15 cellular contexts compared by ENCODE assay signal in genomic region chr3:15757824-15758223, GRCh38. TPM values are rescaled to one million over a fixed set of nuclear protein-coding genes. Genes with fewer than 3 reads are reported as not detected.
A peak's percentile ranks its signal among the peaks of the same experiment; 100 is the strongest.
DNase-seq lines count a peak whose midpoint lies in the region; ATAC-seq and TF ChIP-seq lines count a peak whose summit lies in the region.
"Had no signal": no experiment of that assay in that cellular context is flagged by ENCODE, and none has a peak within 500 bp of the region (broad histone marks: within the 10 kb centered on the region; RNA-seq: fewer than 3 reads in every experiment).

No MANE protein-coding gene starts in this region.

- no CpG with 5 or more reads among the region's 1 CpG for WGBS in IMR-90 (ENCODE audit: extremely low coverage in 2 of 2, insufficient read length in 1 of 2), 2 experiments
- WGBS in sigmoid colon, 2 donors = 94 to 95% methylated on average over 1 of the region's 1 CpG
- 92 to 95% methylated on average over 1 of the region's 1 CpG for WGBS in thyroid gland, 2 donors

- peaks cover 60% of the 10 kb centered on the region for H3K36me3 Mint-ChIP-seq in activated CD8-positive, alpha-beta memory T cell treated with anti-CD3 and anti-CD28 coated beads, Interleukin-2, amount 10 ng/mL, durations not matched to agents 7 days and 5 days

- no peak overlapping the region for H3K27ac Mint-ChIP-seq in activated CD8-positive, alpha-beta memory T cell treated with anti-CD3 and anti-CD28 coated beads, Interleukin-2, amount 10 ng/mL, durations not matched to agents 7 days and 5 days
- H3K27ac Mint-ChIP-seq: B cell; CD4-positive, alpha-beta memory T cell had no signal

- POLR2A ChIA-PET in IMR-90 (lab: Charles Lee; ENCODE audit: unreplicated experiment) = no interaction called here

- DNase-seq in IMR-90 = no peak
- no peak for DNase-seq in sigmoid colon
- DNase-seq in activated CD8-positive, alpha-beta memory T cell treated with anti-CD3 and anti-CD28 coated beads, Interleukin-2, amount 10 ng/mL, durations not matched to agents 7 days and 5 days = no peak
- DNase-seq in SIG-M5 treated with dmso at 0.1 percent for 504 hours (lab: John Stamatoyannopoulos, UW; ENCODE audit: unreplicated experiment) = no peak
- DNase-seq in thyroid gland = no peak
- DNase-seq in right atrium auricular region (ENCODE audit: low spot score) = no peak
- DNase-seq: C1 segment of cervical spinal cord; CD4-positive, alpha-beta memory T cell; DMS79; HCEC 1CT; HFFc6 had no signal

- H3K4me3 ChIP-seq in IMR-90 (ENCODE audit: insufficient read depth, low read depth, low read length) (no peak overlapping the region), muscle layer of colon (ENCODE audit: low read depth in 1 of 2, low read length in 2 of 2) (no peak overlapping the region), sigmoid colon (no peak overlapping the region), thyroid gland (replicated peaks in 1 of 3) (no peak overlapping the region), right atrium auricular region (no peak overlapping the region)
- H3K4me3 ChIP-seq: GM12878 had no signal

- no TSS peak for BruUV-seq in IMR-90 (replicated peaks; lab: Mats Ljungman, UMichigan)

- peaks cover 9% of the 10 kb centered on the region for H3K9me1 ChIP-seq in IMR-90 (ENCODE audit: insufficient read depth, low read length)

- ATAC-seq in IMR-90 (ENCODE audit: low read depth) = no peak
- ATAC-seq in activated CD8-positive, alpha-beta memory T cell treated with anti-CD3 and anti-CD28 coated beads, Interleukin-2, amount 10 ng/mL, durations not matched to agents 7 days and 5 days = no peak

- H3K23ac ChIP-seq in IMR-90 (ENCODE audit: low read depth, low read length) = no peak overlapping the region

- H3K9ac ChIP-seq in IMR-90 (ENCODE audit: low read depth, low read length) = no peak overlapping the region
- H3K9ac ChIP-seq in muscle layer of colon (ENCODE audit: low read length) = no peak overlapping the region

- no peak overlapping the region for H3K4ac ChIP-seq in IMR-90 (ENCODE audit: low read depth, low read length)

- H2AFZ ChIP-seq in IMR-90 (replicated peaks; ENCODE audit: low read length, poor library complexity) = no peak overlapping the region

- no peak overlapping the region for H3K56ac ChIP-seq in IMR-90 (ENCODE audit: extremely low read depth, insufficient read depth, low read length)

- H3K27ac ChIP-seq in IMR-90 (ENCODE audit: insufficient read depth, low read length) = no peak overlapping the region
- peak overlapping the region; percentile 2 for H3K27ac ChIP-seq in muscle layer of colon (ENCODE audit: low read depth, low read length)
- peak overlapping the region in 3 of 4 donors; percentile 50 to 58 (median 54) for H3K27ac ChIP-seq in sigmoid colon
- no peak overlapping the region for H3K27ac ChIP-seq in thyroid gland
- no peak overlapping the region for H3K27ac ChIP-seq in right atrium auricular region
- H3K27ac ChIP-seq: HL-60 had no signal

- H2AK5ac ChIP-seq in IMR-90 (ENCODE audit: low read depth, low read length) = no peak overlapping the region

- TF ChIP-seq POLR2A in IMR-90 (IDR thresholded peaks at IDR 0.05; ENCODE audit: low read depth, low read length) (no peak), sigmoid colon (IDR thresholded peaks at IDR 0.05) (no peak), thyroid gland (IDR thresholded peaks at IDR 0.05) (no peak)

- intact Hi-C loops in IMR-90 (cut with micrococcal nuclease) (no loop called here), sigmoid colon (cut with DNase I) (no loop called here), thyroid gland (cut with DNase I) (no loop called here)

- no peak overlapping the region for H2BK5ac ChIP-seq in IMR-90 (ENCODE audit: low read depth, low read length, poor library complexity, severe bottlenecking)

- H4K20me1 ChIP-seq in IMR-90 (ENCODE audit: insufficient read depth, low read length) = 0 out of 2 replicates have a peak, but pooled peaks cover 3% of the 10 kb centered on the region

- peak overlapping the region; percentile 32; the same call in 1 of the 2 replicates for H4K5ac ChIP-seq in IMR-90 (ENCODE audit: low read depth, low read length)

- no peak overlapping the region for H3K18ac ChIP-seq in IMR-90 (ENCODE audit: low read depth, low read length)

- peaks cover 23% of the 10 kb centered on the region for H3K4me1 Mint-ChIP-seq in activated CD8-positive, alpha-beta memory T cell treated with anti-CD3 and anti-CD28 coated beads, Interleukin-2, amount 10 ng/mL, durations not matched to agents 7 days and 5 days

- no peak overlapping the region for H2AK9ac ChIP-seq in IMR-90 (replicated peaks; ENCODE audit: low read depth, low read length, poor library complexity)

- peaks cover 14% of the 10 kb centered on the region for H3K36me3 ChIP-seq in IMR-90 (ENCODE audit: control insufficient read depth, insufficient read depth, low read length)
- no peaks in the 10 kb centered on the region for H3K36me3 ChIP-seq in muscle layer of colon (ENCODE audit: insufficient read depth, low read length)
- no peaks in the 10 kb centered on the region for H3K36me3 ChIP-seq in sigmoid colon
- no peaks in the 10 kb centered on the region for H3K36me3 ChIP-seq in thyroid gland
- H3K36me3 ChIP-seq in right atrium auricular region = no peaks in the 10 kb centered on the region

- H3K9me3 ChIP-seq in IMR-90 (ENCODE audit: control insufficient read depth, insufficient read depth, low read length) (no peaks in the 10 kb centered on the region), muscle layer of colon (ENCODE audit: low read length) (no peaks in the 10 kb centered on the region), sigmoid colon (no peaks in the 10 kb centered on the region), thyroid gland (no peaks in the 10 kb centered on the region), right atrium auricular region (no peaks in the 10 kb centered on the region)

- H2BK120ac ChIP-seq in IMR-90 (ENCODE audit: low read depth, low read length) = no peak overlapping the region

- peaks cover 9% of the 10 kb centered on the region; the same call in 1 of the 2 replicates for H3K4me1 ChIP-seq in IMR-90 (ENCODE audit: control insufficient read depth, insufficient read depth, low read length)
- peaks cover 27% of the 10 kb centered on the region for H3K4me1 ChIP-seq in muscle layer of colon (ENCODE audit: insufficient read depth, low read length)
- H3K4me1 ChIP-seq in sigmoid colon = peaks cover 0 to 44% (median 26%) of the 10 kb centered on the region in 4 donors
- peaks cover 14 to 16% of the 10 kb centered on the region in 2 donors for H3K4me1 ChIP-seq in thyroid gland
- peaks cover 0 to 4% of the 10 kb centered on the region in 2 donors for H3K4me1 ChIP-seq in right atrium auricular region

- no peak for TF ChIP-seq EP300 in sigmoid colon (IDR thresholded peaks at IDR 0.05)

- no peak overlapping the region for H4K8ac ChIP-seq in IMR-90 (ENCODE audit: low read depth in 2 of 2, low read length in 2 of 2)

- in situ Hi-C loops in IMR-90 (cut with MboI; ENCODE audit: low sequenced_read_pairs) = no loop called here

- CTCF ChIA-PET in IMR-90 (lab: Yijun Ruan, JAX) = no interaction called here
- CTCF ChIA-PET in activated CD8-positive, alpha-beta memory T cell treated with anti-CD3 and anti-CD28 coated beads, Interleukin-2, amount 10 ng/mL, durations not matched to agents 7 days and 5 days (lab: Charles Lee) = no interaction called here

- no peak for TF ChIP-seq RAD21 in IMR-90 (IDR thresholded peaks at IDR 0.05; ENCODE audit: low read length)

- no peaks in the 10 kb centered on the region for H3K27me3 ChIP-seq in IMR-90 (ENCODE audit: control insufficient read depth, insufficient read depth, low read length)
- no peaks in the 10 kb centered on the region for H3K27me3 ChIP-seq in muscle layer of colon (ENCODE audit: control insufficient read depth in 1 of 2, insufficient read depth in 2 of 2, low read length in 2 of 2)
- H3K27me3 ChIP-seq in sigmoid colon = no peaks in the 10 kb centered on the region
- H3K27me3 ChIP-seq in thyroid gland = no peaks in the 10 kb centered on the region
- no peaks in the 10 kb centered on the region for H3K27me3 ChIP-seq in right atrium auricular region

- H3K14ac ChIP-seq in IMR-90 (replicated peaks; ENCODE audit: low read depth, low read length) = no peak overlapping the region

- H3K4me3 Mint-ChIP-seq in activated CD8-positive, alpha-beta memory T cell treated with anti-CD3 and anti-CD28 coated beads, Interleukin-2, amount 10 ng/mL, durations not matched to agents 7 days and 5 days = no peak overlapping the region
- H3K4me3 Mint-ChIP-seq: B cell; CD4-positive, alpha-beta memory T cell; HFFc6 had no signal

- no peak overlapping the region for H2BK20ac ChIP-seq in IMR-90 (ENCODE audit: low read depth, low read length)

- H4K91ac ChIP-seq in IMR-90 (ENCODE audit: insufficient read depth, low read depth, low read length) = no peak overlapping the region

- no peak overlapping the region for H2BK15ac ChIP-seq in IMR-90 (ENCODE audit: low read depth, low read length)

- dilution Hi-C loops in IMR-90 (cut with HindIII; ENCODE audit: low sequenced_read_pairs, unreplicated experiment) = no loop called here

- no peaks in the 10 kb centered on the region for H3K9me3 Mint-ChIP-seq in activated CD8-positive, alpha-beta memory T cell treated with anti-CD3 and anti-CD28 coated beads, Interleukin-2, amount 10 ng/mL, durations not matched to agents 7 days and 5 days (ENCODE audit: low read depth)
- H3K9me3 Mint-ChIP-seq: CD4-positive, alpha-beta memory T cell; HFFc6 had no signal

- H3K79me1 ChIP-seq in IMR-90 (ENCODE audit: low read depth in 1 of 2, low read length in 2 of 2) = peaks cover 32 to 65% of the 10 kb centered on the region in 2 experiments

- no peak for TF ChIP-seq CTCF in IMR-90 (conservative IDR thresholded peaks at IDR 0.05; ENCODE audit: low read depth, low read length)
- no peak for TF ChIP-seq CTCF in sigmoid colon (IDR thresholded peaks at IDR 0.05)
- TF ChIP-seq CTCF in thyroid gland (IDR thresholded peaks at IDR 0.05) = no peak
- no peak for TF ChIP-seq CTCF in right atrium auricular region (IDR thresholded peaks at IDR 0.05)

- H3K27me3 Mint-ChIP-seq in activated CD8-positive, alpha-beta memory T cell treated with anti-CD3 and anti-CD28 coated beads, Interleukin-2, amount 10 ng/mL, durations not matched to agents 7 days and 5 days = no peaks in the 10 kb centered on the region
- H3K27me3 Mint-ChIP-seq: B cell; CD4-positive, alpha-beta memory T cell had no signal

- no peak overlapping the region for H3K4me2 ChIP-seq in IMR-90 (ENCODE audit: low read depth, low read length)

TF ChIP-seq in IMR-90, 13 proteins besides CTCF, POLR2A, EP300 and RAD21 (continues in another document):
- TF ChIP-seq CEBPB (IDR thresholded peaks at IDR 0.05; ENCODE audit: low read depth, low read length) = no peak

RNA-seq across cellular contexts. Expression of gene ANKRD28, which starts 40.0 kb away (rescaled TPM):
- total RNA-seq in IMR-90 (2012; rRNA removed) (211 and 223 TPM in 2 replicates), sigmoid colon (10 to 100 TPM; 41.5 to 64.5 (median 49.1) TPM), thyroid gland (10 to 100 TPM; 61.3 to 83.3 (median 72.7) TPM), right atrium auricular region (10 to 100 TPM in 1 of 2 donors, 1 to 10 TPM in 1; 9.2 to 11.3 TPM)
- polyA plus RNA-seq in IMR-90 (2012; rRNA removed) (39.2 and 52.6 TPM in 2 replicates), sigmoid colon (10 to 100 TPM; 13.4 to 15.6 (median 14.8) TPM)
- 14.2 and 22.7 TPM in 2 replicates for polyA plus RNA-seq in IMR-90 (2012; cell fraction: cytosol; rRNA removed)
- polyA plus RNA-seq in IMR-90 (2012; cell fraction: nucleus; rRNA removed; ENCODE audit: low replicate concordance) = 23.2 and 164 TPM in 2 replicates
- 10 to 100 TPM; 56.3 to 73.6 TPM for total RNA-seq in activated CD8-positive, alpha-beta memory T cell treated with anti-CD3 and anti-CD28 coated beads, Interleukin-2, amount 10 ng/mL, durations not matched to agents 7 days and 5 days

Comparison
In these comparisons a context has a peak if more than half of its experiments do, and no peak if none do; other contexts are left out.
1. H3K27ac ChIP-seq: peak in muscle layer of colon (single experiment) and sigmoid colon (3 of 4); none in IMR-90 (single experiment), thyroid gland (0 of 3) and right atrium auricular region (0 of 2).